Comparison of ENCODE assay signal across 8 cellular contexts in genomic region chr6:20811112-20811746, GRCh38.
A peak's percentile ranks its signal among the peaks of the same experiment; 100 is the strongest.
DNase-seq lines count a peak whose midpoint lies in the region; ATAC-seq and TF ChIP-seq lines count a peak whose summit lies in the region.

No MANE protein-coding gene starts in this region.

- peak overlapping the region; percentile 91 for H3K27ac Mint-ChIP-seq in endothelial cell (ENCODE audit: unreplicated experiment)
- no peak overlapping the region for H3K27ac Mint-ChIP-seq in CD4-positive, alpha-beta memory T cell

- CTCF ChIA-PET in CD4-positive, alpha-beta memory T cell (lab: Charles Lee; ENCODE audit: partially characterized antibody): no interaction called here

- peaks cover 1% of the 10 kb centered on the region for H3K27me3 Mint-ChIP-seq in endothelial cell (ENCODE audit: unreplicated experiment)
- no peaks in the 10 kb centered on the region for H3K27me3 Mint-ChIP-seq in CD4-positive, alpha-beta memory T cell

- intact Hi-C loops in CD4-positive, alpha-beta memory T cell (cut with micrococcal nuclease): no loop called here

- H3K4me1 ChIP-seq in CD4-positive, alpha-beta memory T cell (ENCODE audit: insufficient read depth, low read length): no peaks in the 10 kb centered on the region

- H3K36me3 Mint-ChIP-seq in endothelial cell (ENCODE audit: low read depth, unreplicated experiment): no peaks in the 10 kb centered on the region
- peaks cover 27 to 60% of the 10 kb centered on the region in 2 donors for H3K36me3 Mint-ChIP-seq in CD4-positive, alpha-beta memory T cell

- H3K36me3 ChIP-seq in CD4-positive, alpha-beta memory T cell (ENCODE audit: insufficient read depth, low read length): no peaks in the 10 kb centered on the region

- H3K9me3 Mint-ChIP-seq in endothelial cell (ENCODE audit: unreplicated experiment): no peaks in the 10 kb centered on the region
- H3K9me3 Mint-ChIP-seq in CD4-positive, alpha-beta memory T cell: peaks cover 0 to 8% (median 5%) of the 10 kb centered on the region in 8 donors

- H3K27me3 ChIP-seq in CD4-positive, alpha-beta memory T cell (ENCODE audit: insufficient read depth, low read length): no peaks in the 10 kb centered on the region

- H3K4me1 Mint-ChIP-seq in endothelial cell (ENCODE audit: unreplicated experiment): peaks cover 11% of the 10 kb centered on the region
- peaks cover 0 to 5% (median 2%) of the 10 kb centered on the region in 4 donors for H3K4me1 Mint-ChIP-seq in CD4-positive, alpha-beta memory T cell

- TF ChIP-seq CTCF in endothelial cell (IDR thresholded peaks at IDR 0.05; ENCODE audit: unreplicated experiment) (no peak), omental fat pad (IDR thresholded peaks at IDR 0.05) (no peak)

- no peak overlapping the region for H3K4me3 Mint-ChIP-seq in endothelial cell (ENCODE audit: unreplicated experiment)
- H3K4me3 Mint-ChIP-seq in CD4-positive, alpha-beta memory T cell: no peak overlapping the region

- peak; percentile 73 for ATAC-seq in omental fat pad (ENCODE audit: low FRiP score)

- peak; percentile 75 for DNase-seq in GM04504 (ENCODE audit: low read depth)
- peak; percentile 59 for DNase-seq in NCI-H2171 treated with DMSO at 0.1 percent for 48 hours (lab: John Stamatoyannopoulos, UW)
- DNase-seq in endothelial cell (ENCODE audit: low spot score): peak; percentile 7
- no peak for DNase-seq in omental fat pad (ENCODE audit: low spot score)
- no peak for DNase-seq in activated CD4-positive, CD25-positive, alpha-beta regulatory T cell treated with anti-CD3 and anti-CD28 coated beads, Interleukin-2, amount 50 U/mL, for 72 hours
- DNase-seq in stimulated activated naive CD4-positive, alpha-beta T cell treated with Interleukin-2 at 50 U/mL for 16 hours (lab: John Stamatoyannopoulos, UW): no peak
- DNase-seq in CD4-positive, alpha-beta memory T cell: no peak
- DNase-seq in Ammon's horn (ENCODE audit: low spot score): no peak

- no peak overlapping the region for H3K4me3 ChIP-seq in CD4-positive, alpha-beta memory T cell (ENCODE audit: low read length in 2 of 2)

- H3K27ac ChIP-seq in CD4-positive, alpha-beta memory T cell (ENCODE audit: low read depth, low read length): no peak overlapping the region

- POLR2A ChIA-PET in CD4-positive, alpha-beta memory T cell (lab: Charles Lee; ENCODE audit: partially characterized antibody): no interaction called here

- H3K9me3 ChIP-seq in CD4-positive, alpha-beta memory T cell (ENCODE audit: control insufficient read depth in 1 of 2, low read length in 2 of 2): no peaks in the 10 kb centered on the region

Comparison
In these comparisons a context has a peak if more than half of its experiments do, and no peak if none do; other contexts are left out.
1. DNase-seq: peak in GM04504 (single experiment), NCI-H2171 treated with DMSO at 0.1 percent for 48 hours (single experiment) and endothelial cell (single experiment); none in omental fat pad (single experiment), activated CD4-positive, CD25-positive, alpha-beta regulatory T cell treated with anti-CD3 and anti-CD28 coated beads, Interleukin-2, amount 50 U/mL, for 72 hours (single experiment), stimulated activated naive CD4-positive, alpha-beta T cell treated with Interleukin-2 at 50 U/mL for 16 hours (single experiment), CD4-positive, alpha-beta memory T cell (0 of 5) and Ammon's horn (single experiment).